ENCODE assay signal across 10 cellular contexts in the genomic region with DNA sequence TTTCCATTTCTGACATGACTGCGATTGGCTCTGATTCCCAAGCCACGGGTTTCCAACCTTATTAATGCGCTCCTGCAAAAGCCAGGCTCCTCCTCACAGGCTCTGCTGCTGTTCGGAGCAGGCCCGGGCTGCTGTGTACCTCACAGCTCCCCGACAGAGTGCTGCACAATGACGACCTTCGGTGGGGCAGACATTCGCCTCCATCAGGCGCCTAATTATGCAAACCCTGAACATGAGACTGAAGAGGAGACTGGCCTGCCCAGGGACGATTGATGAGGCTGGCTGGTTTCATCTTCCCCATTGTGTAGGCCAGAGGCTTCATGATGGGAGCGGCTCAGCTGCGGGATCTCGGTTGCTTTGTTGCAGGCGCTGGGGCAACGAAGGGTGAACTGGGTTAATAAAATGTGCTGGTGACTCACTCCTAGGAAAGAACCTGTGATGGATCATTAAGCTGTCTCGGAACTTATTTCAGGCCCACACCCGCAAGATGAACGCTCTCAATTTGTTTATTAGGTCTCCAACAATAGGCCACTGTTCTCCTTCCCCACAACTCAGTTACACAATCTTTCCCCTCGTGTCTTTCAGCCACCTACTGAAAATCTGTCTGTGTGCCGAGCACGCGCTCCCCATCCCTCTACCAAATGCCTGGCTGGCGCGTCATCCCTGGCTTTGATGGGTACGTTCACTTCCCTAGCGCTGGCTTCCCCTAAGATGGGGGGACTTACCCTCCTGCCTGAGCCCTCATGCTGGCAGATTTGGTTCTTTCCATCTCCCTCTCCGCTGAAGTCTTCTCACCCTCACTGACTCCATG.
A peak's percentile ranks its signal among the peaks of the same experiment; 100 is the strongest.
DNase-seq lines count a peak whose midpoint lies in the region; ATAC-seq and FAIRE-seq lines count a peak whose summit lies in the region.
"Had no signal": no experiment of that assay in that cellular context is flagged by ENCODE, and none has a peak within 500 bp of the region (broad histone marks: within the 10 kb centered on the region; RNA-seq: fewer than 3 reads in every experiment).

No MANE protein-coding gene starts in this region.

- intact Hi-C loops in posterior cingulate gyrus (cut with DNase I), result no loop called here

- no peak for FAIRE-seq in HTR-8/SVneo (lab: Jason Lieb, UNC)
- FAIRE-seq: islet of Langerhans had no signal

- DNase-seq in GM04503 (ENCODE audit: low read depth), result peak; percentile 11
- peak; percentile 100 for DNase-seq in SW480 (ENCODE audit: low spot score)
- DNase-seq in glomerular visceral epithelial cell (ENCODE audit: extremely low spot score), result peak; percentile 77
- DNase-seq in posterior cingulate gyrus, result peak in 8 of 10 donors; percentile 20 to 92 (median 52)
- DNase-seq in NK-92 treated with Interleukin-12 subunit alpha and Interleukin-12 subunit beta, amount 100 ng/mL, for 24 hours (lab: John Stamatoyannopoulos, UW), result no peak
- no peak for DNase-seq in DMS 273 treated with DMSO at 0.1 percent for 48 hours (lab: John Stamatoyannopoulos, UW)
- no peak for DNase-seq in HTR-8/SVneo (ENCODE audit: insufficient read length, low spot score)
- DNase-seq: KG1 had no signal

- no peak for ATAC-seq in GM18909 (IDR thresholded peaks at IDR 0.05; ENCODE audit: poor library complexity, unreplicated experiment)

Comparison
In these comparisons a context has a peak if more than half of its experiments do, and no peak if none do; other contexts are left out.
1. DNase-seq: peak in GM04503 (single experiment), SW480 (single experiment), glomerular visceral epithelial cell (single experiment) and posterior cingulate gyrus (8 of 10); none in NK-92 treated with Interleukin-12 subunit alpha and Interleukin-12 subunit beta, amount 100 ng/mL, for 24 hours (single experiment), DMS 273 treated with DMSO at 0.1 percent for 48 hours (single experiment) and HTR-8/SVneo (single experiment).